In genomic region chr1:148426385-148426784, GRCh38 we compare ENCODE assay signal across 10 cellular contexts. TPM values are rescaled to one million over a fixed set of nuclear protein-coding genes. Genes with fewer than 3 reads are reported as not detected.
DNase-seq lines count a peak whose midpoint lies in the region; ATAC-seq, FAIRE-seq and TF ChIP-seq lines count a peak whose summit lies in the region.
"Not testable (repeated sequence)": the region's sequence is repeated elsewhere in the genome, so short reads cannot be mapped to it uniquely, and the experiment has no call there.
"Had no signal": no experiment of that assay in that cellular context is flagged by ENCODE, and none has a peak within 500 bp of the region (broad histone marks: within the 10 kb centered on the region; RNA-seq: fewer than 3 reads in every experiment).

No MANE protein-coding gene starts in this region.

- TF ChIP-seq RAD21 in A549 (conservative IDR thresholded peaks at IDR 0.05 in 1 of 2, IDR thresholded peaks at IDR 0.05 in 1 of 2); HepG2 (CRISPR knock-in tag; IDR thresholded peaks at IDR 0.05): not testable (repeated sequence)

- H3K4me1 ChIP-seq in A549 (peaks cover 40% of the 10 kb centered on the region), Caco-2 (peaks cover 22% of the 10 kb centered on the region), HepG2 (ENCODE audit: insufficient read depth, low read length) (peaks cover 80% of the 10 kb centered on the region)

- peaks cover 12% of the 10 kb centered on the region for H3K36me3 Mint-ChIP-seq in Caco-2 (ENCODE audit: insufficient read depth, unreplicated experiment)
- H3K36me3 Mint-ChIP-seq in activated CD8-positive, alpha-beta T cell treated with anti-CD3 and anti-CD28 coated beads for 36 hours (ENCODE audit: low read depth) = peaks cover 62% of the 10 kb centered on the region
- H3K36me3 Mint-ChIP-seq in activated naive CD8-positive, alpha-beta T cell = peaks cover 32% of the 10 kb centered on the region
- H3K36me3 Mint-ChIP-seq in central memory CD8-positive, alpha-beta T cell (ENCODE audit: insufficient read depth) = peaks cover 28% of the 10 kb centered on the region
- H3K36me3 Mint-ChIP-seq in natural killer cell = peaks cover 11% of the 10 kb centered on the region

- H3K4me2 ChIP-seq in A549 (peak overlapping the region; percentile 52), HepG2 (ENCODE audit: low read depth, low read length) (peak overlapping the region; percentile 32; the same call in 1 of the 2 replicates)

- not testable (repeated sequence) for H3K9me3 ChIP-seq in A549; Caco-2; HepG2 (ENCODE audit: low read length)

- CTCF ChIA-PET in A549 (lab: Yijun Ruan, JAX); Caco-2 (lab: Charles Lee); activated CD8-positive, alpha-beta T cell treated with anti-CD3 and anti-CD28 coated beads for 36 hours (lab: Charles Lee); HepG2 (lab: Yijun Ruan, JAX; ENCODE audit: low intra/inter-chr PET ratio, low total read pairs): not testable (repeated sequence)

- H3K9ac ChIP-seq in HepG2 (ENCODE audit: insufficient read depth, low read depth, low read length) = not testable (repeated sequence)

- TF ChIP-seq EP300 in A549 (IDR thresholded peaks at IDR 0.05); HepG2 (CRISPR knock-in tag; IDR thresholded peaks at IDR 0.05; ENCODE audit: borderline replicate concordance): not testable (repeated sequence)
- peak in 1 of 2 experiments; percentile 47; a peak in 2 of 4 replicates for TF ChIP-seq EP300 in HepG2 (IDR thresholded peaks at IDR 0.05; ENCODE audit: low read depth in 2 of 2, low read length in 2 of 2)

- not testable (repeated sequence) for H3K27me3 Mint-ChIP-seq in Caco-2 (ENCODE audit: insufficient read depth, unreplicated experiment); activated CD8-positive, alpha-beta T cell treated with anti-CD3 and anti-CD28 coated beads for 36 hours; activated naive CD8-positive, alpha-beta T cell; central memory CD8-positive, alpha-beta T cell; natural killer cell (ENCODE audit: low read depth in 2 of 2)

- not testable (repeated sequence) for FAIRE-seq in A549 (lab: Jason Lieb, UNC); HepG2 (lab: Jason Lieb, UNC)

- in situ Hi-C loops in HepG2 (cut with HindIII; ENCODE audit: extremely low pct_ligation_motif_present, low pct_unique_long_range_greater_than_20kb) = not testable (repeated sequence)

- not testable (repeated sequence) for BruUV-seq in Caco-2 (replicated peaks; lab: Mats Ljungman, UMichigan); HepG2 (replicated peaks; lab: Mats Ljungman, UMichigan)

- WGBS in A549 (ENCODE audit: missing lambda C conversion rate) = 32% methylated on average over 2 of the region's 2 CpGs
- 6% methylated on average over 2 of the region's 2 CpGs for WGBS in HepG2 (ENCODE audit: low lambda C conversion rate)

- peak overlapping the region; percentile 63 to 72; a peak in 3 of 6 replicates for H3K27ac ChIP-seq in A549
- peak overlapping the region; percentile 35 for H3K27ac ChIP-seq in HepG2 (ENCODE audit: extremely low read length, insufficient read depth, low read length)

- not testable (repeated sequence) for ATAC-seq in A549; central memory CD8-positive, alpha-beta T cell (replicated peaks; ENCODE audit: extremely low read depth, poor library complexity, severe bottlenecking); natural killer cell
- peak; percentile 6 for ATAC-seq in activated CD8-positive, alpha-beta T cell treated with anti-CD3 and anti-CD28 coated beads for 36 hours
- ATAC-seq in HepG2 = peak; percentile 46

- peak overlapping the region; percentile 89 for H3K27ac Mint-ChIP-seq in Caco-2 (ENCODE audit: unreplicated experiment)
- peak overlapping the region; percentile 85 for H3K27ac Mint-ChIP-seq in activated CD8-positive, alpha-beta T cell treated with anti-CD3 and anti-CD28 coated beads for 36 hours
- H3K27ac Mint-ChIP-seq in activated naive CD8-positive, alpha-beta T cell = peak overlapping the region; percentile 82
- peak overlapping the region; percentile 79 for H3K27ac Mint-ChIP-seq in central memory CD8-positive, alpha-beta T cell (ENCODE audit: low read depth)
- peak overlapping the region; percentile 80 to 83 for H3K27ac Mint-ChIP-seq in natural killer cell

- H3K4me1 Mint-ChIP-seq in Caco-2 (ENCODE audit: low read depth, unreplicated experiment) (peaks cover 42% of the 10 kb centered on the region), natural killer cell (peaks cover 62 to 71% of the 10 kb centered on the region in 2 donors)
- peaks cover 68% of the 10 kb centered on the region for H3K4me1 Mint-ChIP-seq in activated CD8-positive, alpha-beta T cell treated with anti-CD3 and anti-CD28 coated beads for 36 hours (ENCODE audit: low read depth)
- peaks cover 72% of the 10 kb centered on the region for H3K4me1 Mint-ChIP-seq in activated naive CD8-positive, alpha-beta T cell (ENCODE audit: low read depth)
- peaks cover 61% of the 10 kb centered on the region for H3K4me1 Mint-ChIP-seq in central memory CD8-positive, alpha-beta T cell

- not testable (repeated sequence) for H3K4me3 ChIP-seq in A549; Caco-2 (ENCODE audit: low read depth, low read length); HepG2 (replicated peaks in 1 of 3; ENCODE audit: insufficient read depth in 1 of 3, low read depth in 2 of 3, low read length in 3 of 3)

- H3K9me3 Mint-ChIP-seq in Caco-2 (ENCODE audit: unreplicated experiment); activated CD8-positive, alpha-beta T cell treated with anti-CD3 and anti-CD28 coated beads for 36 hours; activated naive CD8-positive, alpha-beta T cell (ENCODE audit: low read depth); central memory CD8-positive, alpha-beta T cell; natural killer cell: not testable (repeated sequence)

- intact Hi-C loops in Caco-2 (cut with micrococcal nuclease; ENCODE audit: unreplicated experiment); activated CD8-positive, alpha-beta T cell treated with anti-CD3 and anti-CD28 coated beads for 36 hours (cut with micrococcal nuclease); HepG2 (cut with micrococcal nuclease; ENCODE audit: unreplicated experiment); natural killer cell (cut with micrococcal nuclease): not testable (repeated sequence)

- POLR2A ChIA-PET in A549 (lab: Yijun Ruan, JAX); Caco-2 (lab: Charles Lee): not testable (repeated sequence)
- POLR2A ChIA-PET in activated CD8-positive, alpha-beta T cell treated with anti-CD3 and anti-CD28 coated beads for 36 hours (lab: Charles Lee) = interaction anchor here (1.2 kb wide), 1 partner anchor 24 kb away, joined by 3 read pairs; no protein-coding TSS in a partner anchor
- POLR2A ChIA-PET in HepG2 (lab: Yijun Ruan, JAX) = interaction anchor here (1.2 kb wide), 1 partner anchor 38 kb away, joined by 4 read pairs; no protein-coding TSS in a partner anchor

- peak in 1 of 2 experiments; percentile 4 for DNase-seq in A549 (ENCODE audit: low read depth in 1 of 2, low spot score in 1 of 2)
- not testable (repeated sequence) for DNase-seq in Caco-2; activated CD8-positive, alpha-beta T cell treated with anti-CD3 and anti-CD28 coated beads for 36 hours; central memory CD8-positive, alpha-beta T cell (ENCODE audit: low spot score in 2 of 2); natural killer cell
- DNase-seq in HepG2 (ENCODE audit: low spot score) = peak; percentile 61

- not testable (repeated sequence) for H2AFZ ChIP-seq in HepG2 (ENCODE audit: low read length)

- H3K27me3 ChIP-seq in Caco-2 (replicated peaks; ENCODE audit: control insufficient read depth, insufficient read depth, low read length); HepG2 (ENCODE audit: control insufficient read depth in 1 of 2, insufficient read depth in 2 of 2, low read length in 2 of 2): not testable (repeated sequence)

- H3K36me3 ChIP-seq in Caco-2 (ENCODE audit: control insufficient read depth, insufficient read depth, low read length); HepG2 (replicated peaks in 1 of 2; ENCODE audit: control insufficient read depth in 1 of 2, insufficient read depth in 2 of 2, low read length in 2 of 2): not testable (repeated sequence)

- H4K20me1 ChIP-seq in HepG2 (ENCODE audit: insufficient read depth, low read length) = not testable (repeated sequence)

- not testable (repeated sequence) for H3K79me2 ChIP-seq in HepG2 (ENCODE audit: insufficient read depth, low read length)

- not testable (repeated sequence) for TF ChIP-seq POLR2A in A549 (IDR thresholded peaks at IDR 0.05; ENCODE audit: low read length); HepG2 (IDR thresholded peaks at IDR 0.05; ENCODE audit: insufficient read depth in 1 of 2, low read depth in 2 of 2, low read length in 2 of 2)

- H3K4me3 Mint-ChIP-seq in Caco-2 (ENCODE audit: unreplicated experiment); activated CD8-positive, alpha-beta T cell treated with anti-CD3 and anti-CD28 coated beads for 36 hours; activated naive CD8-positive, alpha-beta T cell; central memory CD8-positive, alpha-beta T cell; natural killer cell: not testable (repeated sequence)

- not testable (repeated sequence) for TF ChIP-seq CTCF in A549 (IDR thresholded peaks at IDR 0.05); Caco-2 (IDR thresholded peaks at IDR 0.05; ENCODE audit: insufficient read depth in 1 of 2, low read depth in 1 of 2, low read length in 1 of 2, severe bottlenecking in 1 of 2, unreplicated experiment in 1 of 2); activated CD8-positive, alpha-beta T cell treated with anti-CD3 and anti-CD28 coated beads for 36 hours (IDR thresholded peaks at IDR 0.05); HepG2 (CRISPR knock-in tag; IDR thresholded peaks at IDR 0.05); natural killer cell (IDR thresholded peaks at IDR 0.05)

RNA-seq across cellular contexts. Expression of gene PPIAL4G, which starts 56.7 kb away (rescaled TPM):
- polyA plus RNA-seq in A549 (2011; rRNA removed) = not detected in 2 replicates
- not detected in 2 replicates for polyA plus RNA-seq in A549 (2012; cell fraction: cytosol; rRNA removed)
- polyA plus RNA-seq in A549 (2012; cell fraction: nucleus; rRNA removed) = not detected in 2 replicates
- polyA plus RNA-seq in A549 (2017; fragmentation: RNase III; extraction: RNeasy Plus Mini Kit Qiagen cat#74134 plus additional on column Dnase treatment) = not detected in 3 replicates
- polyA minus RNA-seq in A549 (2011; rRNA and poly(A)+ RNA removed) = not detected in 2 replicates
- not detected in 2 replicates for total RNA-seq in Caco-2 (2022)
- under 1 TPM in 1 of 2 experiments, not detected in 1; 0.07 TPM for total RNA-seq in activated CD8-positive, alpha-beta T cell treated with anti-CD3 and anti-CD28 coated beads for 36 hours
- total RNA-seq in HepG2 (2016; rRNA removed; fragmentation: Illumina TruSeq; extraction: Trizol) = not detected in 2 replicates
- not detected in 2 replicates for total RNA-seq in HepG2 (2016; cell fraction: cytosol; rRNA removed; fragmentation: Illumina TruSeq; extraction: Trizol; ENCODE audit: low read depth)
- total RNA-seq in HepG2 (2016; cell fraction: insoluble cytoplasmic fraction; rRNA removed; fragmentation: Illumina TruSeq; extraction: Trizol) = not detected in 2 replicates
- total RNA-seq in HepG2 (2016; cell fraction: membrane; rRNA removed; fragmentation: Illumina TruSeq; extraction: Trizol) = not detected in 2 replicates
- not detected in 2 replicates for total RNA-seq in HepG2 (2016; cell fraction: nucleus; rRNA removed; fragmentation: Illumina TruSeq; extraction: Trizol)
- not detected in 2 replicates for polyA plus RNA-seq in HepG2 (2011; rRNA removed)
- not detected in 2 replicates for polyA plus RNA-seq in HepG2 (2011; cell fraction: cytosol; rRNA removed)
- not detected in 2 replicates for polyA plus RNA-seq in HepG2 (2011; cell fraction: nucleus; rRNA removed)
- not detected in 2 replicates for polyA plus RNA-seq in HepG2 (2012)
- not detected in 2 replicates for polyA plus RNA-seq in HepG2 (2016; cell fraction: cytosol; fragmentation: Illumina TruSeq; extraction: Trizol; ENCODE audit: low read depth)
- not detected in 2 replicates for polyA plus RNA-seq in HepG2 (2016; cell fraction: insoluble cytoplasmic fraction; fragmentation: Illumina TruSeq; extraction: Trizol; ENCODE audit: low read depth)
- not detected in 2 replicates for polyA plus RNA-seq in HepG2 (2016; cell fraction: membrane; fragmentation: Illumina TruSeq; extraction: Trizol; ENCODE audit: low read depth)
- polyA plus RNA-seq in HepG2 (2016; cell fraction: nucleus; fragmentation: Illumina TruSeq; extraction: Trizol; ENCODE audit: insufficient read depth, low read depth) = not detected in 2 replicates
- not detected in 2 replicates for polyA minus RNA-seq in HepG2 (2011; rRNA and poly(A)+ RNA removed; ENCODE audit: low replicate concordance)
- not detected in 2 replicates for polyA minus RNA-seq in HepG2 (2011; cell fraction: cytosol; rRNA and poly(A)+ RNA removed)
- polyA minus RNA-seq in HepG2 (2011; cell fraction: nucleus; rRNA and poly(A)+ RNA removed) = 0.12 TPM in 1 of 2 replicates, not detected in the other
- under 1 TPM; 0.33 to 0.50 (median 0.43) TPM for total RNA-seq in natural killer cell
- total RNA-seq: H1, HT-29 had no signal
- polyA plus RNA-seq: H1, IgD-negative memory B cell had no signal
